Comparison of ENCODE assay signal across 13 cellular contexts in genomic region chr20:63640086-63640485, GRCh38. TPM values are rescaled to one million over a fixed set of nuclear protein-coding genes. Genes with fewer than 3 reads are reported as not detected.
A peak's percentile ranks its signal among the peaks of the same experiment; 100 is the strongest.
DNase-seq lines count a peak whose midpoint lies in the region; ATAC-seq and TF ChIP-seq lines count a peak whose summit lies in the region.
"Had no signal": no experiment of that assay in that cellular context is flagged by ENCODE, and none has a peak within 500 bp of the region (broad histone marks: within the 10 kb centered on the region; RNA-seq: fewer than 3 reads in every experiment).

No MANE protein-coding gene starts in this region.

- peak overlapping the region in 1 of 2 donors; percentile 71 for H3K27ac ChIP-seq in breast epithelium
- peak overlapping the region; percentile 56 to 74 (median 64) for H3K27ac ChIP-seq in transverse colon
- no peak overlapping the region for H3K27ac ChIP-seq in brain microvascular endothelial cell
- H3K27ac ChIP-seq: epithelial cell of prostate, neural progenitor cell had no signal

- CTCF ChIA-PET in MCF 10A (lab: Yijun Ruan, JAX), result no interaction called here

- in situ Hi-C loops in transverse colon (cut with MboI; ENCODE audit: low pct_ligation_motif_present in 1 of 4, low pct_unique_long_range_greater_than_20kb in 1 of 4, low sequenced_read_pairs in 3 of 4), result loop anchor here in 1 of 4 donors (25.0 kb wide), 1 partner anchor 103 kb away; the partner anchor contains the start of genes PTK6 and SRMS
- in situ Hi-C loops in brain microvascular endothelial cell (cut with HindIII; ENCODE audit: low pct_ligation_motif_present, low sequenced_read_pairs), result no loop called here

- DNase-seq in breast epithelium (ENCODE audit: low spot score in 2 of 2), result no peak
- no peak for DNase-seq in MCF 10A (ENCODE audit: unreplicated experiment)
- no peak for DNase-seq in activated T-cell treated with anti-CD3 and anti-CD28 coated beads, Interleukin-2, amount 50 U/mL, for 72 hours
- DNase-seq in transverse colon, result no peak
- DNase-seq in posterior vena cava (ENCODE audit: low spot score), result no peak
- no peak for DNase-seq in iPS-NIHi11 (ENCODE audit: low spot score)
- no peak for DNase-seq in brain microvascular endothelial cell
- DNase-seq: MM.1S, NCI-H524 treated with DMSO at 0.1 percent for 48 hours had no signal

- TF ChIP-seq CTCF in breast epithelium (IDR thresholded peaks at IDR 0.05), result no peak
- TF ChIP-seq CTCF in MCF 10A (IDR thresholded peaks at IDR 0.05; ENCODE audit: unreplicated experiment), result no peak
- TF ChIP-seq CTCF in transverse colon (IDR thresholded peaks at IDR 0.05), result no peak
- TF ChIP-seq CTCF in brain microvascular endothelial cell (IDR thresholded peaks at IDR 0.05; ENCODE audit: low read depth, low read length, missing control alignments), result no peak

- H3K4me3 ChIP-seq in breast epithelium (peak overlapping the region; percentile 8 to 51 (median 23)), mononuclear cell (ENCODE audit: low read length) (peak overlapping the region; percentile 77), transverse colon (peak overlapping the region in 1 of 4 donors; percentile 19), brain microvascular endothelial cell (ENCODE audit: low read depth, low read length) (no peak overlapping the region)
- H3K4me3 ChIP-seq: neural progenitor cell, SK-N-MC had no signal

- H3K9me3 Mint-ChIP-seq in MCF 10A (ENCODE audit: unreplicated experiment), result no peaks in the 10 kb centered on the region
- peaks cover 0 to 3% of the 10 kb centered on the region in 2 donors for H3K9me3 Mint-ChIP-seq in activated T-cell treated with anti-CD3 and anti-CD28 coated beads, Interleukin-2, amount 50 U/mL, for 72 hours
- H3K9me3 Mint-ChIP-seq: neural progenitor cell had no signal

- 76% methylated on average over 4 of the region's 8 CpGs; no CpG with 5 or more reads in 1 of the 2 donors for WGBS in transverse colon (ENCODE audit: low coverage in 1 of 2), 2 donors

- no peak overlapping the region for H3K4me3 Mint-ChIP-seq in MCF 10A (ENCODE audit: unreplicated experiment)
- H3K4me3 Mint-ChIP-seq in activated T-cell treated with anti-CD3 and anti-CD28 coated beads, Interleukin-2, amount 50 U/mL, for 72 hours, result peak overlapping the region; percentile 96 to 99

- H3K27me3 ChIP-seq in breast epithelium (no peaks in the 10 kb centered on the region), mononuclear cell (ENCODE audit: insufficient read depth, low read length) (no peaks in the 10 kb centered on the region), transverse colon (no peaks in the 10 kb centered on the region), brain microvascular endothelial cell (replicated peaks) (no peaks in the 10 kb centered on the region)

- peaks cover 14% of the 10 kb centered on the region for H3K36me3 Mint-ChIP-seq in MCF 10A (ENCODE audit: insufficient read depth, unreplicated experiment)
- H3K36me3 Mint-ChIP-seq in activated T-cell treated with anti-CD3 and anti-CD28 coated beads, Interleukin-2, amount 50 U/mL, for 72 hours (ENCODE audit: insufficient read depth in 2 of 2), result peaks cover 0 to 2% of the 10 kb centered on the region in 2 donors
- H3K36me3 Mint-ChIP-seq: neural progenitor cell had no signal

- H3K27ac Mint-ChIP-seq in MCF 10A (ENCODE audit: low read depth, unreplicated experiment), result no peak overlapping the region
- peak overlapping the region; percentile 82 for H3K27ac Mint-ChIP-seq in activated T-cell treated with anti-CD3 and anti-CD28 coated beads, Interleukin-2, amount 50 U/mL, for 72 hours
- H3K27ac Mint-ChIP-seq: neural progenitor cell had no signal

- H3K4me1 ChIP-seq in breast epithelium, result peaks cover 0 to 3% of the 10 kb centered on the region in 2 donors
- H3K4me1 ChIP-seq in mononuclear cell (ENCODE audit: insufficient read depth, low read length), result peaks cover 62% of the 10 kb centered on the region
- H3K4me1 ChIP-seq in transverse colon, result peaks cover 6 to 15% (median 11%) of the 10 kb centered on the region in 4 donors

- no peak for ATAC-seq in activated T-cell treated with anti-CD3 and anti-CD28 coated beads, Interleukin-2, amount 50 U/mL, for 72 hours (replicated peaks in 1 of 2)

- H3K9me3 ChIP-seq in breast epithelium, result no peaks in the 10 kb centered on the region
- H3K9me3 ChIP-seq in mononuclear cell (ENCODE audit: low read depth, low read length), result no peaks in the 10 kb centered on the region
- no peaks in the 10 kb centered on the region for H3K9me3 ChIP-seq in transverse colon

- TF ChIP-seq EP300 in transverse colon (IDR thresholded peaks at IDR 0.05; ENCODE audit: low read depth), result no peak

- peaks cover 6% of the 10 kb centered on the region for H3K4me1 Mint-ChIP-seq in MCF 10A (ENCODE audit: insufficient read depth, unreplicated experiment)
- peaks cover 53% of the 10 kb centered on the region for H3K4me1 Mint-ChIP-seq in activated T-cell treated with anti-CD3 and anti-CD28 coated beads, Interleukin-2, amount 50 U/mL, for 72 hours (ENCODE audit: low read depth)

- H3K36me3 ChIP-seq in breast epithelium (no peaks in the 10 kb centered on the region), transverse colon (no peaks in the 10 kb centered on the region), brain microvascular endothelial cell (replicated peaks) (no peaks in the 10 kb centered on the region)
- H3K36me3 ChIP-seq: neural progenitor cell had no signal

- POLR2A ChIA-PET in MCF 10A (lab: Yijun Ruan, JAX), result no interaction called here

- BruUV-seq in MCF 10A (replicated peaks; lab: Mats Ljungman, UMichigan), result no TSS peak

- H3K27me3 Mint-ChIP-seq in MCF 10A (ENCODE audit: insufficient read depth, unreplicated experiment), result no peaks in the 10 kb centered on the region
- H3K27me3 Mint-ChIP-seq in activated T-cell treated with anti-CD3 and anti-CD28 coated beads, Interleukin-2, amount 50 U/mL, for 72 hours (ENCODE audit: low read depth), result no peaks in the 10 kb centered on the region

- intact Hi-C loops in breast epithelium (cut with DNase I; ENCODE audit: low total_unique reads) (no loop called here), MCF 10A (cut with micrococcal nuclease) (loop anchor here (10.0 kb wide), 1 partner anchor 105 kb away; the partner anchor contains the start of gene PTK6), transverse colon (cut with DNase I; ENCODE audit: low total_unique reads) (no loop called here), posterior vena cava (cut with DNase I) (loop anchor here in 1 of 2 donors (10.0 kb wide), 1 partner anchor 105 kb away; the partner anchor contains the start of gene PTK6)

- TF ChIP-seq POLR2A in breast epithelium (IDR thresholded peaks at IDR 0.05) (no peak), transverse colon (IDR thresholded peaks at IDR 0.05) (no peak)

RNA-seq across cellular contexts. Expression of gene STMN3, which starts 13.1 kb away (rescaled TPM):
- total RNA-seq in breast epithelium (10 to 100 TPM; 11.8 to 19.6 (median 17.7) TPM), MCF 10A (2022) (1.7 and 5.3 TPM in 2 replicates), mononuclear cell (14.5 TPM), transverse colon (1 to 10 TPM in 3 of 4 donors, under 1 TPM in 1; 0.75 to 7.1 (median 4.4) TPM), posterior vena cava (10 to 100 TPM; 11.7 to 27.3 TPM)
- 10 to 100 TPM; 14.4 to 21.8 TPM for total RNA-seq in activated T-cell treated with anti-CD3 and anti-CD28 coated beads, Interleukin-2, amount 50 U/mL, for 72 hours

RNA-seq across cellular contexts. Expression of gene GMEB2, which starts 13.2 kb away (rescaled TPM):
- total RNA-seq in breast epithelium, result 10 to 100 TPM in 2 of 3 donors, 1 to 10 TPM in 1; 6.6 to 11.0 (median 10.2) TPM
- 14.9 and 19.6 TPM in 2 replicates for total RNA-seq in MCF 10A (2022)
- total RNA-seq in activated T-cell treated with anti-CD3 and anti-CD28 coated beads, Interleukin-2, amount 50 U/mL, for 72 hours, result 10 to 100 TPM; 17.5 to 22.8 TPM
- 27.1 TPM for total RNA-seq in mononuclear cell
- 10 to 100 TPM in 3 of 4 donors, 1 to 10 TPM in 1; 9.0 to 20.3 (median 13.5) TPM for total RNA-seq in transverse colon
- total RNA-seq in posterior vena cava, result 1 to 10 TPM; 6.9 to 8.8 TPM

RNA-seq across cellular contexts. Expression of gene RTEL1, which starts 18.0 kb away (rescaled TPM):
- 10 to 100 TPM; 12.5 to 22.3 (median 15.1) TPM for total RNA-seq in breast epithelium
- total RNA-seq in MCF 10A (2022), result 27.9 and 39.2 TPM in 2 replicates
- total RNA-seq in activated T-cell treated with anti-CD3 and anti-CD28 coated beads, Interleukin-2, amount 50 U/mL, for 72 hours, result 10 to 100 TPM; 26.8 to 34.6 TPM
- total RNA-seq in mononuclear cell, result 5.7 TPM
- total RNA-seq in transverse colon, result 10 to 100 TPM; 18.8 to 84.9 (median 24.1) TPM
- 10 to 100 TPM; 28.3 to 28.7 TPM for total RNA-seq in posterior vena cava

RNA-seq across cellular contexts. Expression of gene TNFRSF6B, which starts 56.4 kb away (rescaled TPM):
- total RNA-seq in breast epithelium, result 10 to 100 TPM in 1 of 3 donors, 1 to 10 TPM in 2; 2.8 to 40.0 (median 7.4) TPM
- total RNA-seq in MCF 10A (2022), result 12.3 and 24.4 TPM in 2 replicates
- total RNA-seq in activated T-cell treated with anti-CD3 and anti-CD28 coated beads, Interleukin-2, amount 50 U/mL, for 72 hours, result 1 to 10 TPM; 1.0 to 1.2 TPM
- not detected for total RNA-seq in mononuclear cell
- total RNA-seq in transverse colon, result 10 to 100 TPM in 3 of 4 donors, 1 to 10 TPM in 1; 4.2 to 34.4 (median 13.6) TPM
- total RNA-seq in posterior vena cava, result 1 to 10 TPM; 5.4 to 7.0 TPM
